ENCODE assay signal across 30 cellular contexts in genomic region chr18:57677289-57678211, GRCh38.
"Had no signal": no experiment of that assay in that cellular context is flagged by ENCODE, and none has a peak within 500 bp of the region (broad histone marks: within the 10 kb centered on the region; RNA-seq: fewer than 3 reads in every experiment).

No MANE protein-coding gene starts in this region.

- H3K4me3 Mint-ChIP-seq: activated CD4-positive, alpha-beta memory T cell treated with anti-CD3 and anti-CD28 coated beads for 36 hours; activated CD4-positive, alpha-beta T cell treated with anti-CD3 and anti-CD28 coated beads, Interleukin-2, amount 10 ng/mL, durations not matched to agents 24 days and 14 days; activated naive CD4-positive, alpha-beta T cell treated with anti-CD3 and anti-CD28 coated beads for 36 hours; activated naive CD8-positive, alpha-beta T cell treated with anti-CD3 and anti-CD28 coated beads, Interleukin-2, amount 10 ng/mL, durations not matched to agents 7 days and 5 days; activated T-helper 1 cell treated with anti-CD3 and anti-CD28 coated beads, Interleukin-12 subunit alpha, Interleukin-12 subunit beta, Interleukin-2, Interleukin-4 antibody, amounts not matched to agents 30 ng/mL and 10 ng/mL and 1 ng/mL, durations not matched to agents 14 hours and 24 hours and 36 hours; natural killer cell; stimulated activated effector memory CD8-positive, alpha-beta T cell treated with anti-CD3 and anti-CD28 coated beads, Interleukin-12 subunit alpha, Interleukin-12 subunit beta, amount 100 ng/mL, for 72 hours; stimulated activated naive CD8-positive, alpha-beta T cell treated with anti-CD3 and anti-CD28 coated beads, Interleukin-15, Interleukin-2, amounts not matched to agents 100 ng/mL and 50 ng/mL, for 24 hours; T-helper 17 cell had no signal

- H3K9me3 ChIP-seq: lower lobe of right lung, ovary, sigmoid colon, thyroid gland had no signal

- H3K27ac Mint-ChIP-seq: activated CD4-positive, alpha-beta memory T cell treated with anti-CD3 and anti-CD28 coated beads for 36 hours; activated CD4-positive, alpha-beta T cell treated with anti-CD3 and anti-CD28 coated beads, Interleukin-2, amount 10 ng/mL, durations not matched to agents 24 days and 14 days; activated naive CD4-positive, alpha-beta T cell treated with anti-CD3 and anti-CD28 coated beads for 36 hours; activated naive CD8-positive, alpha-beta T cell treated with anti-CD3 and anti-CD28 coated beads, Interleukin-2, amount 10 ng/mL, durations not matched to agents 7 days and 5 days; activated T-helper 1 cell treated with anti-CD3 and anti-CD28 coated beads, Interleukin-12 subunit alpha, Interleukin-12 subunit beta, Interleukin-2, Interleukin-4 antibody, amounts not matched to agents 30 ng/mL and 10 ng/mL and 1 ng/mL, durations not matched to agents 14 hours and 24 hours and 36 hours; natural killer cell; stimulated activated effector memory CD8-positive, alpha-beta T cell treated with anti-CD3 and anti-CD28 coated beads, Interleukin-12 subunit alpha, Interleukin-12 subunit beta, amount 100 ng/mL, for 72 hours; stimulated activated naive CD8-positive, alpha-beta T cell treated with anti-CD3 and anti-CD28 coated beads, Interleukin-15, Interleukin-2, amounts not matched to agents 100 ng/mL and 50 ng/mL, for 24 hours; T-helper 17 cell had no signal

- H3K4me1 Mint-ChIP-seq: activated CD4-positive, alpha-beta T cell treated with anti-CD3 and anti-CD28 coated beads, Interleukin-2, amount 10 ng/mL, durations not matched to agents 24 days and 14 days had no signal

- H3K27ac ChIP-seq: breast epithelium, lower lobe of right lung, ovary, psoas muscle, WERI-Rb-1 had no signal

- DNase-seq: activated CD4-positive, alpha-beta memory T cell treated with anti-CD3 and anti-CD28 coated beads for 36 hours; activated CD4-positive, alpha-beta T cell treated with anti-CD3 and anti-CD28 coated beads, Interleukin-2, amount 10 ng/mL, durations not matched to agents 24 days and 14 days; activated CD8-positive, alpha-beta memory T cell treated with anti-CD3 and anti-CD28 coated beads, Interleukin-2, amount 50 U/mL, for 4 hours; activated effector memory CD4-positive, alpha-beta T cell treated with anti-CD3 and anti-CD28 coated beads, Interleukin-2, amount 50 U/mL, for 16 hours; activated naive CD4-positive, alpha-beta T cell treated with anti-CD3 and anti-CD28 coated beads for 36 hours; activated naive CD8-positive, alpha-beta T cell treated with anti-CD3 and anti-CD28 coated beads, Interleukin-2, amount 10 ng/mL, durations not matched to agents 7 days and 5 days; activated T-cell treated with anti-CD3 and anti-CD28 coated beads, Interleukin-2, amount 50 U/mL, for 1 hour; central memory CD4-positive, alpha-beta T cell; effector memory CD4-positive, alpha-beta T cell; head of caudate nucleus; hippocampal formation; left colon; lower lobe of right lung; mesendoderm; natural killer cell; ovary; psoas muscle; sigmoid colon; small intestine; stimulated activated CD4-positive, alpha-beta T cell treated with anti-CD3 and anti-CD28 coated beads, Interleukin-4, amount 100 ng/mL, for 24 hours; substantia nigra; T-helper 17 cell; T1000; thyroid gland; WERI-Rb-1 had no signal

- ATAC-seq: activated CD4-positive, CD25-positive, alpha-beta regulatory T cell treated with anti-CD3 and anti-CD28 coated beads, Interleukin-2, amount 50 U/mL, for 24 hours; left colon; lower lobe of right lung; natural killer cell; psoas muscle; stimulated activated effector memory CD8-positive, alpha-beta T cell treated with anti-CD3 and anti-CD28 coated beads, Interleukin-12 subunit alpha, Interleukin-12 subunit beta, amount 100 ng/mL, for 72 hours; T-helper 17 cell had no signal

- H3K36me3 ChIP-seq: ovary, WERI-Rb-1 had no signal

- H3K36me3 Mint-ChIP-seq: stimulated activated effector memory CD8-positive, alpha-beta T cell treated with anti-CD3 and anti-CD28 coated beads, Interleukin-12 subunit alpha, Interleukin-12 subunit beta, amount 100 ng/mL, for 72 hours had no signal

- H3K27me3 ChIP-seq: breast epithelium, ovary, sigmoid colon, thyroid gland had no signal

- H3K4me3 ChIP-seq: breast epithelium, lower lobe of right lung, ovary, psoas muscle, sigmoid colon, thyroid gland had no signal

- H3K4me1 ChIP-seq: breast epithelium, lower lobe of right lung, psoas muscle, sigmoid colon, thyroid gland had no signal

- H3K27me3 Mint-ChIP-seq: activated CD4-positive, alpha-beta memory T cell treated with anti-CD3 and anti-CD28 coated beads for 36 hours; activated CD4-positive, alpha-beta T cell treated with anti-CD3 and anti-CD28 coated beads, Interleukin-2, amount 10 ng/mL, durations not matched to agents 24 days and 14 days; activated naive CD8-positive, alpha-beta T cell treated with anti-CD3 and anti-CD28 coated beads, Interleukin-2, amount 10 ng/mL, durations not matched to agents 7 days and 5 days; stimulated activated naive CD8-positive, alpha-beta T cell treated with anti-CD3 and anti-CD28 coated beads, Interleukin-15, Interleukin-2, amounts not matched to agents 100 ng/mL and 50 ng/mL, for 24 hours; T-helper 17 cell had no signal
